ENCODE assay signal across 8 cellular contexts in the genomic region with DNA sequence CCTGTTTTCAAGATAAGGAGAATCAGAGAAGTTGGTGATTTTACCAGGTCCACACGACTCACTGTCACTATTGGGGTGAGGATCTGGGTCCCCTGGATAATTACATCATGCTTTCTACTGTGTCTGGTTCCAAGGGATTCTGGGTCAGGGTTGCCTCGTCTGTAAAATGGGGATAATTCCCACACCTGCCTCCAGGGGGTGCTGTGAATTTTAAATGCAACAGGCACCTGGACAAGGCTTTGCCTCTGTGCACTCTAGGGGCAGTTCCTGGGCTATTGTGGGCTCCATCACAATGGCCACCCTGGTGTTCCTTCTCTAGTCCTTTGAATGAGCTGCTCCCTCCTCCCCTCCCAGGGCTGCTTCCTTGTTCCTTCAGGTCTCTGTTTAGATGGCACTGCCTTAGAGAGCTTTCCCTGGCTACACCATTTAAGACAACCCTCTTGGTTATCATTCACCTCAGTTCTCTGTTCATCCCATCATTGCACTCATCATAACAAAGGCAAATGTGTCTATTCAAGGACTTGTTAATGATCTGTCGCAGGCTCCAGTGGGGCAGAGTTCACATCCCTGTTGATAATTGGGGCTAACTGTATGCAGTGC.
DNase-seq lines count a peak whose midpoint lies in the region; ATAC-seq and TF ChIP-seq lines count a peak whose summit lies in the region.

No MANE protein-coding gene starts in this region.

- ATAC-seq in foreskin keratinocyte = peak; percentile 57
- peak; percentile 45 for ATAC-seq in sciatic nerve
- ATAC-seq in HG02759 (IDR thresholded peaks at IDR 0.05; ENCODE audit: unreplicated experiment) = no peak
- ATAC-seq in HG02798 (IDR thresholded peaks at IDR 0.05; ENCODE audit: poor library complexity, unreplicated experiment) = no peak

- no peaks in the 10 kb centered on the region for H3K27me3 ChIP-seq in foreskin keratinocyte

- H3K27ac ChIP-seq in foreskin keratinocyte = no peak overlapping the region

- DNase-seq in SHP77 (lab: John Stamatoyannopoulos, UW) (peak; percentile 17 to 45), SHP77 treated with DMSO at 0.1 percent for 48 hours (lab: John Stamatoyannopoulos, UW) (no peak), NCI-H1105 (lab: John Stamatoyannopoulos, UW) (peak; percentile 34), activated T-cell treated with anti-CD3 and anti-CD28 coated beads for 48 hours (ENCODE audit: low read depth) (peak; percentile 47), foreskin keratinocyte (peak; percentile 17 to 30), sciatic nerve (ENCODE audit: low spot score) (no peak)

- peak; percentile 75 for TF ChIP-seq CTCF in foreskin keratinocyte (conservative IDR thresholded peaks at IDR 0.05)

- H3K4me1 ChIP-seq in foreskin keratinocyte = no peaks in the 10 kb centered on the region

- intact Hi-C loops in sciatic nerve (cut with DNase I) = no loop called here

Comparison
In these comparisons a context has a peak if more than half of its experiments do, and no peak if none do; other contexts are left out.
1. DNase-seq: peak in SHP77 (2 of 2), NCI-H1105 (single experiment), activated T-cell treated with anti-CD3 and anti-CD28 coated beads for 48 hours (single experiment) and foreskin keratinocyte (2 of 2); none in SHP77 treated with DMSO at 0.1 percent for 48 hours (single experiment) and sciatic nerve (single experiment).
2. ATAC-seq: peak in foreskin keratinocyte (single experiment) and sciatic nerve (single experiment); none in HG02759 (single experiment) and HG02798 (single experiment).